18 cellular contexts compared by ENCODE assay signal in genomic region chr4:182179751-182180150, GRCh38.
"Had no signal": no experiment of that assay in that cellular context is flagged by ENCODE, and none has a peak within 500 bp of the region (broad histone marks: within the 10 kb centered on the region; RNA-seq: fewer than 3 reads in every experiment).

No MANE protein-coding gene starts in this region.

- H3K27ac Mint-ChIP-seq: activated CD4-positive, alpha-beta T cell treated with anti-CD3 and anti-CD28 coated beads, Interleukin-2, amount 10 ng/mL, durations not matched to agents 7 days and 5 days; activated naive CD8-positive, alpha-beta T cell treated with anti-CD3 and anti-CD28 coated beads for 36 hours; activated T-helper 1 cell treated with anti-CD3 and anti-CD28 coated beads, Interleukin-12 subunit alpha, Interleukin-12 subunit beta, Interleukin-2, Interleukin-4 antibody, amounts not matched to agents 30 ng/mL and 10 ng/mL and 1 ng/mL, durations not matched to agents 14 hours and 24 hours and 36 hours; endodermal cell; natural killer cell; stimulated activated naive CD8-positive, alpha-beta T cell treated with anti-CD3 and anti-CD28 coated beads, Interleukin-15, Interleukin-2, amounts not matched to agents 100 ng/mL and 50 ng/mL, for 24 hours; T-helper 2 cell treated with Interferon-gamma antibody and Interleukin-4, amounts not matched to agents 5 μg/mL and 100 μg/mL, for 36 hours had no signal

- H3K27me3 ChIP-seq: left lung, right atrium auricular region, suprapubic skin, upper lobe of left lung had no signal

- H3K4me1 Mint-ChIP-seq: activated CD4-positive, alpha-beta T cell treated with anti-CD3 and anti-CD28 coated beads, Interleukin-2, amount 10 ng/mL, durations not matched to agents 7 days and 5 days; activated naive CD8-positive, alpha-beta T cell treated with anti-CD3 and anti-CD28 coated beads for 36 hours; natural killer cell had no signal

- DNase-seq: activated CD4-positive, alpha-beta T cell treated with anti-CD3 and anti-CD28 coated beads, Interleukin-2, amount 10 ng/mL, durations not matched to agents 7 days and 5 days; activated naive CD8-positive, alpha-beta T cell treated with anti-CD3 and anti-CD28 coated beads for 36 hours; anterior cingulate cortex; cerebellar nuclear complex; dorsolateral prefrontal cortex; endodermal cell; kidney; left lung; natural killer cell; small intestine; stimulated activated CD4-positive, alpha-beta T cell treated with anti-CD3 and anti-CD28 coated beads, Interleukin-4, amount 100 ng/mL, for 4 hours; stimulated activated CD8-positive, alpha-beta memory T cell treated with anti-CD3 and anti-CD28 coated beads, Interleukin-4, amount 100 ng/mL, for 48 hours; upper lobe of left lung had no signal

- H3K9me3 ChIP-seq: left lung, right atrium auricular region, suprapubic skin, upper lobe of left lung had no signal

- H3K27me3 Mint-ChIP-seq: activated CD4-positive, alpha-beta T cell treated with anti-CD3 and anti-CD28 coated beads, Interleukin-2, amount 10 ng/mL, durations not matched to agents 7 days and 5 days; stimulated activated naive CD8-positive, alpha-beta T cell treated with anti-CD3 and anti-CD28 coated beads, Interleukin-15, Interleukin-2, amounts not matched to agents 100 ng/mL and 50 ng/mL, for 24 hours had no signal

- ATAC-seq: left lung, natural killer cell had no signal

- H3K36me3 ChIP-seq: left lung, right atrium auricular region, suprapubic skin, upper lobe of left lung had no signal

- FAIRE-seq: kidney, small intestine had no signal

- H3K36me3 Mint-ChIP-seq: activated naive CD8-positive, alpha-beta T cell treated with anti-CD3 and anti-CD28 coated beads for 36 hours; natural killer cell had no signal

- H3K27ac ChIP-seq: dorsolateral prefrontal cortex, left lung, right atrium auricular region, suprapubic skin, upper lobe of left lung had no signal

- H3K4me3 ChIP-seq: dorsolateral prefrontal cortex, left lung, right atrium auricular region, suprapubic skin, upper lobe of left lung had no signal

- H3K9me3 Mint-ChIP-seq: activated CD4-positive, alpha-beta T cell treated with anti-CD3 and anti-CD28 coated beads, Interleukin-2, amount 10 ng/mL, durations not matched to agents 7 days and 5 days; activated naive CD8-positive, alpha-beta T cell treated with anti-CD3 and anti-CD28 coated beads for 36 hours; activated T-helper 1 cell treated with anti-CD3 and anti-CD28 coated beads, Interleukin-12 subunit alpha, Interleukin-12 subunit beta, Interleukin-2, Interleukin-4 antibody, amounts not matched to agents 30 ng/mL and 10 ng/mL and 1 ng/mL, durations not matched to agents 14 hours and 24 hours and 36 hours; endodermal cell; stimulated activated naive CD8-positive, alpha-beta T cell treated with anti-CD3 and anti-CD28 coated beads, Interleukin-15, Interleukin-2, amounts not matched to agents 100 ng/mL and 50 ng/mL, for 24 hours; T-helper 2 cell treated with Interferon-gamma antibody and Interleukin-4, amounts not matched to agents 5 μg/mL and 100 μg/mL, for 36 hours had no signal

- H3K4me1 ChIP-seq: left lung, right atrium auricular region, suprapubic skin, upper lobe of left lung had no signal

- H3K4me3 Mint-ChIP-seq: activated CD4-positive, alpha-beta T cell treated with anti-CD3 and anti-CD28 coated beads, Interleukin-2, amount 10 ng/mL, durations not matched to agents 7 days and 5 days; activated naive CD8-positive, alpha-beta T cell treated with anti-CD3 and anti-CD28 coated beads for 36 hours; activated T-helper 1 cell treated with anti-CD3 and anti-CD28 coated beads, Interleukin-12 subunit alpha, Interleukin-12 subunit beta, Interleukin-2, Interleukin-4 antibody, amounts not matched to agents 30 ng/mL and 10 ng/mL and 1 ng/mL, durations not matched to agents 14 hours and 24 hours and 36 hours; endodermal cell; natural killer cell; stimulated activated naive CD8-positive, alpha-beta T cell treated with anti-CD3 and anti-CD28 coated beads, Interleukin-15, Interleukin-2, amounts not matched to agents 100 ng/mL and 50 ng/mL, for 24 hours; T-helper 2 cell treated with Interferon-gamma antibody and Interleukin-4, amounts not matched to agents 5 μg/mL and 100 μg/mL, for 36 hours had no signal
